ENCODE assay signal across 11 cellular contexts in the genomic region with DNA sequence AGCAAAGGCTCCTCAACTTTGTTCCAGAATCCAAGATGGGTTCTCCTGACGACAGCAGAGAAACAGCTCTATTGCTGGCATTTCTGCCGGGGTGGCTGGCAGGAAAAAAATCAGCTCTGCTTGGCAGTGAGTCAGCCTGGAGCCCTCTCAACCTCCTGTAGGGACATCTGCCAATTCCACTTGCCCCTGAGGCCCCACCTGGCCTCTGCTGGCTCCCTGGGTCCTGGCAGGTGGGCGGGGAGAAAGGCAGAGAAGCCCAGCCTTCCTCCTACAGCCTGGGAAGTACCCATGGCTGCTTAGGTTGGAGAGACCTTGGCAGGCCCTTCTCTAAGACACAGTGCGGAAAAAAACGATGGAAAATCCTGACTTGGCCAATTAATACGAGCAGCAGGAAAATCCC.
DNase-seq lines count a peak whose midpoint lies in the region; ATAC-seq and TF ChIP-seq lines count a peak whose summit lies in the region.
"Had no signal": no experiment of that assay in that cellular context is flagged by ENCODE, and none has a peak within 500 bp of the region (broad histone marks: within the 10 kb centered on the region; RNA-seq: fewer than 3 reads in every experiment).

No MANE protein-coding gene starts in this region.

- peak; percentile 69 for DNase-seq in A172 (ENCODE audit: low spot score)
- peak; percentile 39 for DNase-seq in LoVo (ENCODE audit: low spot score)
- DNase-seq in NCI-H774 (lab: John Stamatoyannopoulos, UW): peak; percentile 17
- DNase-seq in foreskin fibroblast: peak; percentile 10 to 55
- no peak for DNase-seq in right lobe of liver
- no peak for DNase-seq in GF-D8 (lab: John Stamatoyannopoulos, UW)
- DNase-seq in HuH-7 (ENCODE audit: low spot score): no peak
- DNase-seq in stimulated activated CD4-positive, alpha-beta T cell treated with anti-CD3 and anti-CD28 coated beads, Interleukin-4, amount 100 ng/mL, for 24 hours: no peak
- DNase-seq: brain microvascular endothelial cell, mesendoderm, T-helper 17 cell had no signal

- no peak for TF ChIP-seq CTCF in foreskin fibroblast (IDR thresholded peaks at IDR 0.05; ENCODE audit: low read depth, low read length)
- TF ChIP-seq CTCF in right lobe of liver (IDR thresholded peaks at IDR 0.05): no peak

- no peaks in the 10 kb centered on the region for H3K4me1 ChIP-seq in right lobe of liver

- no peaks in the 10 kb centered on the region for H3K9me3 ChIP-seq in right lobe of liver

- H3K36me3 ChIP-seq in right lobe of liver: no peaks in the 10 kb centered on the region
- H3K36me3 ChIP-seq: brain microvascular endothelial cell had no signal

- intact Hi-C loops in right lobe of liver (cut with DNase I): no loop called here

- 36% methylated on average over 4 of the region's 6 CpGs for WGBS in right lobe of liver (ENCODE audit: insufficient coverage, low coverage, low lambda C conversion rate, missing lambda C conversion rate)

- no peaks in the 10 kb centered on the region for H3K27me3 ChIP-seq in right lobe of liver

- no peak for ATAC-seq in right lobe of liver
- ATAC-seq: T-helper 17 cell had no signal

- no peak for TF ChIP-seq POLR2A in right lobe of liver (IDR thresholded peaks at IDR 0.05)

- no peak overlapping the region for H3K27ac ChIP-seq in right lobe of liver
- H3K27ac ChIP-seq: brain microvascular endothelial cell had no signal

- H3K4me3 ChIP-seq in foreskin fibroblast (ENCODE audit: low read depth in 1 of 2, low read length in 2 of 2): no peak overlapping the region
- H3K4me3 ChIP-seq in right lobe of liver: no peak overlapping the region

Comparison
In these comparisons a context has a peak if more than half of its experiments do, and no peak if none do; other contexts are left out.
1. DNase-seq: peak in A172 (single experiment), LoVo (single experiment), NCI-H774 (single experiment) and foreskin fibroblast (2 of 2); none in right lobe of liver (0 of 3), GF-D8 (single experiment), HuH-7 (single experiment) and stimulated activated CD4-positive, alpha-beta T cell treated with anti-CD3 and anti-CD28 coated beads, Interleukin-4, amount 100 ng/mL, for 24 hours (single experiment).